17 cellular contexts compared by ENCODE assay signal in the genomic region with DNA sequence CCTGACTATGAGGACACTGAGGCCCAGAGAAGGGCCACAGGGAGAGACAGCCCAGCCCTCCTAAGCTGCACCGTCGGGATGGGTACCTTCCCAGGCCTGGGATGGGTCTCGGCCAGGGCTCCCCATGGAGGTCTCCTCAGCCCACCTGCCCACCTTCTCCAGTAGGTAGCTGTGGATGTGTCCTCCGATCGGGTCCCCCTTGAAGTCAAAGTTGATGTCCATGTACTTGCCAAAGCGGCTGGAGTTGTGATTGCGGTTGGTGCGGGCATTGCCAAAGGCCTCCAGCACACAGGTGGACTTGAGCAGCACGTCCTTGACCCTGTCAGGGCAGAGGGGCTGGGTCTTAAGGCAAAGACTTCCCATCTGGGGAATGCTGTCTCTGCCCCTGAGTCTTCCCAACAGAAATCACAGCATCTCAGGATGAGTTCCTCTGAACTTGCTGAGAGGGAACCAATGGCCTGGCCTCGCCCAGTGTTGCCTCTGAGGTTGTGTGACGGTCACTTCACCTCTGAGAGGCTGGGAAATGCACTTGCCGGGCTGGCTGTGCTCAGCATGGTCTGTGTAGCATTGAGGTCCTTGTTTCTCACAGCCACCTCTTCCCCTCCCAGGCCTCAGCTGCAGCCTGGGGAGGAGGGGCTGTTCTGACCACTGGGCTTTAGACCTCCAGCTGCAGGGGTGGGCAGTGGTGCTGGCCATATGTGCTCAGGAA. TPM values are rescaled to one million over a fixed set of nuclear protein-coding genes. Genes with fewer than 3 reads are reported as not detected.
A peak's percentile ranks its signal among the peaks of the same experiment; 100 is the strongest.
DNase-seq lines count a peak whose midpoint lies in the region; TF ChIP-seq lines count a peak whose summit lies in the region.
"Had no signal": no experiment of that assay in that cellular context is flagged by ENCODE, and none has a peak within 500 bp of the region (broad histone marks: within the 10 kb centered on the region; RNA-seq: fewer than 3 reads in every experiment).

No MANE protein-coding gene starts in this region.

- H3K36me3 ChIP-seq in effector memory CD4-positive, alpha-beta T cell (ENCODE audit: control insufficient read depth, insufficient read depth, low read length), result peaks cover 63% of the 10 kb centered on the region
- H3K36me3 ChIP-seq in thyroid gland (no peaks in the 10 kb centered on the region), spleen (peaks cover 0 to 67% (median 41%) of the 10 kb centered on the region in 6 donors)
- H3K36me3 ChIP-seq: right lobe of liver had no signal

- 77 to 81% methylated on average over 8 to 12 of the region's 12 CpGs for WGBS in thyroid gland, 2 donors
- 92 to 96% (median 92%) methylated on average over 7 to 12 of the region's 12 CpGs for WGBS in spleen, 5 donors

- H3K4me1 ChIP-seq in effector memory CD4-positive, alpha-beta T cell (ENCODE audit: control insufficient read depth, insufficient read depth, low read length, poor library complexity, severe bottlenecking), result peaks cover 53% of the 10 kb centered on the region
- peaks cover 27 to 73% of the 10 kb centered on the region in 2 donors for H3K4me1 ChIP-seq in thyroid gland
- peaks cover 23 to 70% (median 53%) of the 10 kb centered on the region in 6 donors for H3K4me1 ChIP-seq in spleen
- H3K4me1 ChIP-seq: right lobe of liver had no signal

- H3K4me3 ChIP-seq in NB4 (ENCODE audit: low read depth, low read length) (peak overlapping the region; percentile 89), thyroid gland (replicated peaks in 1 of 3) (no peak overlapping the region), spleen (no peak overlapping the region)
- no peak overlapping the region for H3K4me3 ChIP-seq in effector memory CD4-positive, alpha-beta T cell (ENCODE audit: insufficient read depth, low read depth, low read length, poor library complexity, severe bottlenecking)
- H3K4me3 ChIP-seq: GM23338, hepatocyte, right lobe of liver, suprapubic skin had no signal

- TF ChIP-seq POLR2A in NB4 (IDR thresholded peaks at IDR 0.05; ENCODE audit: extremely low read depth, insufficient read length) (no peak), thyroid gland (IDR thresholded peaks at IDR 0.05) (no peak), spleen (IDR thresholded peaks at IDR 0.05) (no peak)

- peaks cover 70% of the 10 kb centered on the region for H3K4me1 Mint-ChIP-seq in activated naive CD4-positive, alpha-beta T cell treated with anti-CD3 and anti-CD28 coated beads, Interleukin-2, amount 10 ng/mL, durations not matched to agents 7 days and 5 days
- H3K4me1 Mint-ChIP-seq: GM23338 had no signal

- DNase-seq in activated naive CD4-positive, alpha-beta T cell treated with anti-CD3 and anti-CD28 coated beads, Interleukin-2, amount 10 ng/mL, durations not matched to agents 7 days and 5 days, result no peak
- no peak for DNase-seq in activated naive CD4-positive, alpha-beta T cell treated with anti-CD3 and anti-CD28 coated beads, Interleukin-2, amount 50 U/mL, for 16 hours
- DNase-seq in NB4 (ENCODE audit: low read depth) (no peak), thyroid gland (peak; percentile 84 to 86), hippocampal formation (lab: John Stamatoyannopoulos, UW) (no peak), spleen (no peak)
- DNase-seq in effector memory CD4-positive, alpha-beta T cell, result no peak
- no peak for DNase-seq in stimulated activated CD4-positive, alpha-beta T cell treated with anti-CD3 and anti-CD28 coated beads, Interleukin-2, amount 100 ng/mL, for 24 hours
- DNase-seq: activated CD4-positive, CD25-positive, alpha-beta regulatory T cell treated with anti-CD3 and anti-CD28 coated beads, Interleukin-2, amount 50 U/mL, for 72 hours; GDM1; MV-4-11; NCI-H526; SHP77 treated with DMSO at 0.1 percent for 48 hours had no signal

- intact Hi-C loops in thyroid gland (cut with DNase I), result no loop called here
- intact Hi-C loops in spleen (cut with DNase I; ENCODE audit: low total_unique reads), result loop anchor here (10.0 kb wide), 1 partner anchor 49 kb away; no protein-coding TSS in a partner anchor

- H3K36me3 Mint-ChIP-seq in activated naive CD4-positive, alpha-beta T cell treated with anti-CD3 and anti-CD28 coated beads, Interleukin-2, amount 10 ng/mL, durations not matched to agents 7 days and 5 days, result peaks cover 66% of the 10 kb centered on the region

- H3K9me3 Mint-ChIP-seq in activated naive CD4-positive, alpha-beta T cell treated with anti-CD3 and anti-CD28 coated beads, Interleukin-2, amount 10 ng/mL, durations not matched to agents 7 days and 5 days, result no peaks in the 10 kb centered on the region
- H3K9me3 Mint-ChIP-seq: GM23338 had no signal

- no peaks in the 10 kb centered on the region for H3K27me3 Mint-ChIP-seq in activated naive CD4-positive, alpha-beta T cell treated with anti-CD3 and anti-CD28 coated beads, Interleukin-2, amount 10 ng/mL, durations not matched to agents 7 days and 5 days

- no peak for TF ChIP-seq CTCF in NB4 (IDR thresholded peaks at IDR 0.05; ENCODE audit: low read depth, low read length)
- TF ChIP-seq CTCF in thyroid gland (IDR thresholded peaks at IDR 0.05), result no peak
- TF ChIP-seq CTCF in spleen (IDR thresholded peaks at IDR 0.05 in 8 of 11, conservative IDR thresholded peaks at IDR 0.05 in 3 of 11), result no peak

- peak overlapping the region; percentile 93 for H3K27ac ChIP-seq in effector memory CD4-positive, alpha-beta T cell (ENCODE audit: insufficient read depth, low read length, poor library complexity, severe bottlenecking)
- H3K27ac ChIP-seq in thyroid gland (peak overlapping the region in 1 of 3 donors; percentile 47), spleen (peak overlapping the region in 1 of 8 donors; percentile 94)
- H3K27ac ChIP-seq: hepatocyte, right lobe of liver, suprapubic skin had no signal

- H3K4me3 Mint-ChIP-seq in activated naive CD4-positive, alpha-beta T cell treated with anti-CD3 and anti-CD28 coated beads, Interleukin-2, amount 10 ng/mL, durations not matched to agents 7 days and 5 days, result peak overlapping the region; percentile 90
- H3K4me3 Mint-ChIP-seq: GM23338 had no signal

- H3K27ac Mint-ChIP-seq in activated naive CD4-positive, alpha-beta T cell treated with anti-CD3 and anti-CD28 coated beads, Interleukin-2, amount 10 ng/mL, durations not matched to agents 7 days and 5 days, result peak overlapping the region; percentile 64

- no peaks in the 10 kb centered on the region for H3K9me3 ChIP-seq in effector memory CD4-positive, alpha-beta T cell (ENCODE audit: control insufficient read depth, low read length)
- H3K9me3 ChIP-seq in thyroid gland (no peaks in the 10 kb centered on the region), spleen (no peaks in the 10 kb centered on the region)
- H3K9me3 ChIP-seq: right lobe of liver, suprapubic skin had no signal

- CTCF ChIA-PET in activated naive CD4-positive, alpha-beta T cell treated with anti-CD3 and anti-CD28 coated beads, Interleukin-2, amount 10 ng/mL, durations not matched to agents 7 days and 5 days (lab: Charles Lee), result interaction anchor here (0.7 to 4.7 kb wide), 4 partner anchors 27 to 500 kb away, joined by 3 to 102 read pairs (median 46); no protein-coding TSS in a partner anchor

- H3K27me3 ChIP-seq in effector memory CD4-positive, alpha-beta T cell (replicated peaks; ENCODE audit: control insufficient read depth, insufficient read depth, low read length, poor library complexity, severe bottlenecking), result no peaks in the 10 kb centered on the region
- no peaks in the 10 kb centered on the region for H3K27me3 ChIP-seq in thyroid gland
- H3K27me3 ChIP-seq in spleen (replicated peaks in 1 of 7), result no peaks in the 10 kb centered on the region
- H3K27me3 ChIP-seq: hepatocyte, right lobe of liver, suprapubic skin had no signal

RNA-seq across cellular contexts. Expression of gene MYO1G, which starts 3.3 kb away (rescaled TPM):
- total RNA-seq in thyroid gland, result 1 to 10 TPM in 3 of 4 donors, under 1 TPM in 1; 0.78 to 3.8 (median 2.0) TPM
- 10 to 100 TPM; 36.4 to 68.6 (median 62.1) TPM for total RNA-seq in spleen
- polyA plus RNA-seq in spleen, result 10 to 100 TPM; 27.9 to 61.1 (median 45.6) TPM
- polyA plus RNA-seq: hepatocyte had no signal

RNA-seq across cellular contexts. Expression of gene CCM2, which starts 24.5 kb away (rescaled TPM):
- 10 to 100 TPM; 19.4 to 29.2 (median 24.3) TPM for total RNA-seq in thyroid gland
- total RNA-seq in spleen, result 10 to 100 TPM; 67.8 to 94.2 (median 80.9) TPM
- 100 to 1,000 TPM in 2 of 3 donors, 10 to 100 TPM in 1; 80.8 to 108 (median 107) TPM for polyA plus RNA-seq in spleen

Comparison
In these comparisons a context has a peak if more than half of its experiments do, and no peak if none do; other contexts are left out.
1. DNase-seq: peak in thyroid gland (2 of 2); none in activated naive CD4-positive, alpha-beta T cell treated with anti-CD3 and anti-CD28 coated beads, Interleukin-2, amount 10 ng/mL, durations not matched to agents 7 days and 5 days (single experiment), activated naive CD4-positive, alpha-beta T cell treated with anti-CD3 and anti-CD28 coated beads, Interleukin-2, amount 50 U/mL, for 16 hours (single experiment), NB4 (single experiment), effector memory CD4-positive, alpha-beta T cell (0 of 3), hippocampal formation (0 of 2), stimulated activated CD4-positive, alpha-beta T cell treated with anti-CD3 and anti-CD28 coated beads, Interleukin-2, amount 100 ng/mL, for 24 hours (0 of 2) and spleen (single experiment).
2. RNA of gene MYO1G, which starts 3.3 kb away (total RNA-seq): 36.4 to 68.6 TPM in spleen; 0.78 to 3.8 TPM in thyroid gland; every median in the first group is over 4 times any median in the second.